1 cellular context compared by ENCODE assay signal in the genomic region with DNA sequence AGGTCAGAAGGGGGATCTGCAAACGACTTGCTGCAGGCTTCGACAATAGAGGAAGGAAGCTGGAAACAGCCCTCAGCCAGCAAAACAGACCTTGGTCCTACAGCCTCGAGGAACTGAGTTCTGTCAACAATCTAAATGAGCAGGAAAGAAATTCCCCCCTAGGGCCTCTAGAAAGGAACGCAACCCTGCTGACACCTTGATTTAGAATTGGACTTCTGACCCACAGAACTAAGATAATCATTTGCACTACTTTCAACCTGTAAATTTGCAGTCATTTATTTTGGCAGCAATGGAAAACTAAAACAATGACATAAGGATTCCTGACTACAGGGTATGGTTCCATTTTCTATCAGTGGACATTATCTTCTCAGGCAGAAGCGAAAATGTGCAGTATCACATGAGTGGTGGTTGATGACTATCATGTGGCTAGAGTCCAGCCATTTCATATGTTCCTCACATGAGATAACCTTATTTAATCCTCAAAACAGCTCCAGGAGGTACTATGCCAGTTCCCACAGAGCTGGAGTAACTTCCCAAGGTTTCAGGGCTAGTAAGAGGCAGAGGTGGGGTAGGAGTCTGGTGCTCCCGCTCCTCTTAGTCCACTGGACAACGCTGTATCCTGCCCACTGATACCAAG.
TF ChIP-seq lines count a peak whose summit lies in the region.

No MANE protein-coding gene starts in this region.

TF ChIP-seq in HEK293, 187 proteins besides CTCF, POLR2A, EP300 and RAD21 (continued from another document):
- TF ChIP-seq, protein P1, sequence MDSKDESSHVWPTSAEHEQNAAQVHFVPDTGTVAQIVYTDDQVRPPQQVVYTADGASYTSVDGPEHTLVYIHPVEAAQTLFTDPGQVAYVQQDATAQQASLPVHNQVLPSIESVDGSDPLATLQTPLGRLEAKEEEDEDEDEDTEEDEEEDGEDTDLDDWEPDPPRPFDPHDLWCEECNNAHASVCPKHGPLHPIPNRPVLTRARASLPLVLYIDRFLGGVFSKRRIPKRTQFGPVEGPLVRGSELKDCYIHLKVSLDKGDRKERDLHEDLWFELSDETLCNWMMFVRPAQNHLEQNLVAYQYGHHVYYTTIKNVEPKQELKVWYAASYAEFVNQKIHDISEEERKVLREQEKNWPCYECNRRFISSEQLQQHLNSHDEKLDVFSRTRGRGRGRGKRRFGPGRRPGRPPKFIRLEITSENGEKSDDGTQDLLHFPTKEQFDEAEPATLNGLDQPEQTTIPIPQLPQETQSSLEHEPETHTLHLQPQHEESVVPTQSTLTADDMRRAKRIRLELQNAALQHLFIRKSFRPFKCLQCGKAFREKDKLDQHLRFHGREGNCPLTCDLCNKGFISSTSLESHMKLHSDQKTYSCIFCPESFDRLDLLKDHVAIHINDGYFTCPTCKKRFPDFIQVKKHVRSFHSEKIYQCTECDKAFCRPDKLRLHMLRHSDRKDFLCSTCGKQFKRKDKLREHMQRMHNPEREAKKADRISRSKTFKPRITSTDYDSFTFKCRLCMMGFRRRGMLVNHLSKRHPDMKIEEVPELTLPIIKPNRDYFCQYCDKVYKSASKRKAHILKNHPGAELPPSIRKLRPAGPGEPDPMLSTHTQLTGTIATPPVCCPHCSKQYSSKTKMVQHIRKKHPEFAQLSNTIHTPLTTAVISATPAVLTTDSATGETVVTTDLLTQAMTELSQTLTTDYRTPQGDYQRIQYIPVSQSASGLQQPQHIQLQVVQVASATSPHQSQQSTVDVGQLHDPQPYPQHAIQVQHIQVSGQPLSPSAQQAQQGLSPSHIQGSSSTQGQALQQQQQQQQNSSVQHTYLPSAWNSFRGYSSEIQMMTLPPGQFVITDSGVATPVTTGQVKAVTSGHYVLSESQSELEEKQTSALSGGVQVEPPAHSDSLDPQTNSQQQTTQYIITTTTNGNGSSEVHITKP (tag by site-specific recombination; IDR thresholded peaks at IDR 0.05) = no peak
- TF ChIP-seq ZNF580 (tag by site-specific recombination; IDR thresholded peaks at IDR 0.05) = no peak
- TF ChIP-seq ZNF558 (tag by site-specific recombination; IDR thresholded peaks at IDR 0.05) = no peak
- no peak for TF ChIP-seq ELK4 (IDR thresholded peaks at IDR 0.05; ENCODE audit: borderline replicate concordance, low read depth, low read length)
- 0 out of 2 replicates have a peak, but pooled peaks have one; percentile 33 for TF ChIP-seq TCF7L2 (IDR thresholded peaks at IDR 0.05; ENCODE audit: borderline replicate concordance, low read depth, low read length)
- peak; percentile 92 for TF ChIP-seq TRIM28 (IDR thresholded peaks at IDR 0.05; ENCODE audit: borderline replicate concordance, low read length)
- TF ChIP-seq ZNF600 (tag by site-specific recombination; IDR thresholded peaks at IDR 0.05) = no peak
- TF ChIP-seq, protein P2, sequence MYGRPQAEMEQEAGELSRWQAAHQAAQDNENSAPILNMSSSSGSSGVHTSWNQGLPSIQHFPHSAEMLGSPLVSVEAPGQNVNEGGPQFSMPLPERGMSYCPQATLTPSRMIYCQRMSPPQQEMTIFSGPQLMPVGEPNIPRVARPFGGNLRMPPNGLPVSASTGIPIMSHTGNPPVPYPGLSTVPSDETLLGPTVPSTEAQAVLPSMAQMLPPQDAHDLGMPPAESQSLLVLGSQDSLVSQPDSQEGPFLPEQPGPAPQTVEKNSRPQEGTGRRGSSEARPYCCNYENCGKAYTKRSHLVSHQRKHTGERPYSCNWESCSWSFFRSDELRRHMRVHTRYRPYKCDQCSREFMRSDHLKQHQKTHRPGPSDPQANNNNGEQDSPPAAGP (tag by site-specific recombination; IDR thresholded peaks at IDR 0.05) = no peak
- no peak for TF ChIP-seq KLF10 (tag by site-specific recombination; IDR thresholded peaks at IDR 0.05)
- TF ChIP-seq MZF1 (tag by site-specific recombination; IDR thresholded peaks at IDR 0.05; ENCODE audit: borderline replicate concordance) = no peak
- peak; percentile 19; the same call in 1 of the 2 replicates for TF ChIP-seq ZXDB (tag by site-specific recombination; IDR thresholded peaks at IDR 0.05)
- TF ChIP-seq, protein P3, sequence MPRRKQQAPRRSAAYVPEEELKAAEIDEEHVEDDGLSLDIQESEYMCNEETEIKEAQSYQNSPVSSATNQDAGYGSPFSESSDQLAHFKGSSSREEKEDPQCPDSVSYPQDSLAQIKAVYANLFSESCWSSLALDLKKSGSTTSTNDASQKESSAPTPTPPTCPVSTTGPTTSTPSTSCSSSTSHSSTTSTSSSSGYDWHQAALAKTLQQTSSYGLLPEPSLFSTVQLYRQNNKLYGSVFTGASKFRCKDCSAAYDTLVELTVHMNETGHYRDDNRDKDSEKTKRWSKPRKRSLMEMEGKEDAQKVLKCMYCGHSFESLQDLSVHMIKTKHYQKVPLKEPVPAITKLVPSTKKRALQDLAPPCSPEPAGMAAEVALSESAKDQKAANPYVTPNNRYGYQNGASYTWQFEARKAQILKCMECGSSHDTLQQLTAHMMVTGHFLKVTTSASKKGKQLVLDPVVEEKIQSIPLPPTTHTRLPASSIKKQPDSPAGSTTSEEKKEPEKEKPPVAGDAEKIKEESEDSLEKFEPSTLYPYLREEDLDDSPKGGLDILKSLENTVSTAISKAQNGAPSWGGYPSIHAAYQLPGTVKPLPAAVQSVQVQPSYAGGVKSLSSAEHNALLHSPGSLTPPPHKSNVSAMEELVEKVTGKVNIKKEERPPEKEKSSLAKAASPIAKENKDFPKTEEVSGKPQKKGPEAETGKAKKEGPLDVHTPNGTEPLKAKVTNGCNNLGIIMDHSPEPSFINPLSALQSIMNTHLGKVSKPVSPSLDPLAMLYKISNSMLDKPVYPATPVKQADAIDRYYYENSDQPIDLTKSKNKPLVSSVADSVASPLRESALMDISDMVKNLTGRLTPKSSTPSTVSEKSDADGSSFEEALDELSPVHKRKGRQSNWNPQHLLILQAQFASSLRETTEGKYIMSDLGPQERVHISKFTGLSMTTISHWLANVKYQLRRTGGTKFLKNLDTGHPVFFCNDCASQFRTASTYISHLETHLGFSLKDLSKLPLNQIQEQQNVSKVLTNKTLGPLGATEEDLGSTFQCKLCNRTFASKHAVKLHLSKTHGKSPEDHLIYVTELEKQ (tag by site-specific recombination; IDR thresholded peaks at IDR 0.05; ENCODE audit: borderline replicate concordance) = no peak
- TF ChIP-seq ZNF629 (tag by site-specific recombination; IDR thresholded peaks at IDR 0.05) = peak; percentile 32; the same call in 1 of the 2 replicates
- no peak for TF ChIP-seq ZNF473 (tag by site-specific recombination; IDR thresholded peaks at IDR 0.05)
- TF ChIP-seq HOXD13 (CRISPR knock-in tag; IDR thresholded peaks at IDR 0.05; ENCODE audit: borderline replicate concordance) = no peak
- no peak for TF ChIP-seq YY2 (tag by site-specific recombination; IDR thresholded peaks at IDR 0.05)
- no peak for TF ChIP-seq ZFP37 (tag by site-specific recombination; IDR thresholded peaks at IDR 0.05)
- no peak for TF ChIP-seq ZNF677 (tag by site-specific recombination; IDR thresholded peaks at IDR 0.05)
- no peak for TF ChIP-seq ZNF302 (tag by site-specific recombination; IDR thresholded peaks at IDR 0.05; ENCODE audit: low read depth)
- TF ChIP-seq ZBTB17 (tag by site-specific recombination; IDR thresholded peaks at IDR 0.05) = peak; percentile 52
- TF ChIP-seq ZNF488 (tag by site-specific recombination; IDR thresholded peaks at IDR 0.05) = no peak
- peak; percentile 76 for TF ChIP-seq GLIS1 (tag by site-specific recombination; IDR thresholded peaks at IDR 0.05)
- TF ChIP-seq, protein P4, sequence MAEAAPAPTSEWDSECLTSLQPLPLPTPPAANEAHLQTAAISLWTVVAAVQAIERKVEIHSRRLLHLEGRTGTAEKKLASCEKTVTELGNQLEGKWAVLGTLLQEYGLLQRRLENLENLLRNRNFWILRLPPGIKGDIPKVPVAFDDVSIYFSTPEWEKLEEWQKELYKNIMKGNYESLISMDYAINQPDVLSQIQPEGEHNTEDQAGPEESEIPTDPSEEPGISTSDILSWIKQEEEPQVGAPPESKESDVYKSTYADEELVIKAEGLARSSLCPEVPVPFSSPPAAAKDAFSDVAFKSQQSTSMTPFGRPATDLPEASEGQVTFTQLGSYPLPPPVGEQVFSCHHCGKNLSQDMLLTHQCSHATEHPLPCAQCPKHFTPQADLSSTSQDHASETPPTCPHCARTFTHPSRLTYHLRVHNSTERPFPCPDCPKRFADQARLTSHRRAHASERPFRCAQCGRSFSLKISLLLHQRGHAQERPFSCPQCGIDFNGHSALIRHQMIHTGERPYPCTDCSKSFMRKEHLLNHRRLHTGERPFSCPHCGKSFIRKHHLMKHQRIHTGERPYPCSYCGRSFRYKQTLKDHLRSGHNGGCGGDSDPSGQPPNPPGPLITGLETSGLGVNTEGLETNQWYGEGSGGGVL (tag by site-specific recombination; IDR thresholded peaks at IDR 0.05) = no peak
- peak; percentile 54; the same call in 1 of the 2 replicates for TF ChIP-seq FEZF1 (tag by site-specific recombination; IDR thresholded peaks at IDR 0.05)
- peak; percentile 32; the same call in 1 of the 2 replicates for TF ChIP-seq ZSCAN16 (tag by site-specific recombination; IDR thresholded peaks at IDR 0.05)
- TF ChIP-seq ZEB2 (tag by site-specific recombination; IDR thresholded peaks at IDR 0.05) = no peak
- TF ChIP-seq ZBTB8A (tag by site-specific recombination; IDR thresholded peaks at IDR 0.05) = no peak
- TF ChIP-seq ZBTB20 (tag by site-specific recombination; IDR thresholded peaks at IDR 0.05) = no peak
- TF ChIP-seq PRDM6 (tag by site-specific recombination; IDR thresholded peaks at IDR 0.05) = peak; percentile 62
- no peak for TF ChIP-seq ZNF121 (tag by site-specific recombination; IDR thresholded peaks at IDR 0.05)
- TF ChIP-seq ZNF48 (tag by site-specific recombination; IDR thresholded peaks at IDR 0.05) = no peak
- no peak for TF ChIP-seq YY1 (tag by site-specific recombination; IDR thresholded peaks at IDR 0.05)
- peak; percentile 48 for TF ChIP-seq ZNF335 (tag by site-specific recombination; conservative IDR thresholded peaks at IDR 0.05)
